In the genomic region with DNA sequence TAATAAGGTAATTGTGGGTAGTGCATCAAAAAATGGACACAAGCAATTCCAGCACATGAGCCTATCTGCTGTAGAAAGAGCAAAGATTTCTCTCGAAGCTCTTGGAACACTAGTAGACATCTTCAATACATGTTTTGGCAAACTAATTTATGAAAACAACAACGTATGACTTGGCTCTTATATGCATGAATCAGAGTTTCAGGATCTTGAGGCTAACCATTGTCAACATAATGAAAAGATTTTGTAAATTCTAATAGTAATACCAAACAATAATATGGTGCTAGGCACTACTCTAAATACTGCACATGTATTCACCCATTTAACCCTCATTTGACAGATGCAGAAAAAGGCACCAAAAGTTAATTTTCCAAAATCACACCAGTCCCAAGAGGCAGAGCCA, we compare ENCODE assay signal across 27 cellular contexts.
"Had no signal": no experiment of that assay in that cellular context is flagged by ENCODE, and none has a peak within 500 bp of the region (broad histone marks: within the 10 kb centered on the region; RNA-seq: fewer than 3 reads in every experiment).

No MANE protein-coding gene starts in this region.

- H3K79me2 ChIP-seq: parathyroid adenoma had no signal

- H3K4me3 ChIP-seq: coronary artery, lower lobe of right lung, mucosa of descending colon, right lobe of liver, smooth muscle cell, testis, tibial artery had no signal

- H3K9me3 ChIP-seq: lower lobe of right lung, mucosa of descending colon, neutrophil, right lobe of liver, testis, tibial artery had no signal

- H3K36me3 Mint-ChIP-seq: immature natural killer cell; memory B cell; mesothelial cell of epicardium; naive B cell; natural killer cell treated with Interleukin-12 subunit alpha and Interleukin-12 subunit beta and Interleukin-15 and Interleukin-18, amount 100 ng/mL, for 72 hours; stimulated activated memory B cell treated with anti-CD40 and anti-IgM and Interleukin-4, amounts not matched to agents 10 μg/mL and 1 μg/mL and 100 μg/mL, for 72 hours; type B pancreatic cell had no signal

- H3K36me3 ChIP-seq: lower lobe of right lung, neutrophil, right lobe of liver, tibial artery had no signal

- H3K4me3 Mint-ChIP-seq: immature natural killer cell; memory B cell; mesothelial cell of epicardium; naive B cell; natural killer cell treated with Interleukin-12 subunit alpha and Interleukin-12 subunit beta and Interleukin-15 and Interleukin-18, amount 100 ng/mL, for 72 hours; neural crest cell; stimulated activated memory B cell treated with anti-CD40 and anti-IgM and Interleukin-4, amounts not matched to agents 10 μg/mL and 1 μg/mL and 100 μg/mL, for 72 hours; type B pancreatic cell had no signal

- H3K4me1 Mint-ChIP-seq: immature natural killer cell; memory B cell; naive B cell; neural crest cell; stimulated activated memory B cell treated with anti-CD40 and anti-IgM and Interleukin-4, amounts not matched to agents 10 μg/mL and 1 μg/mL and 100 μg/mL, for 72 hours had no signal

- H2AFZ ChIP-seq: parathyroid adenoma had no signal

- H3K27ac ChIP-seq: coronary artery, lower lobe of right lung, neutrophil, parathyroid adenoma, right lobe of liver, testis, tibial artery had no signal

- H3K9ac ChIP-seq: parathyroid adenoma had no signal

- H3K27me3 ChIP-seq: neutrophil, right lobe of liver, testis, tibial artery had no signal

- H3K4me2 ChIP-seq: smooth muscle cell had no signal

- H3K27ac Mint-ChIP-seq: immature natural killer cell; memory B cell; mesothelial cell of epicardium; naive B cell; natural killer cell treated with Interleukin-12 subunit alpha and Interleukin-12 subunit beta and Interleukin-15 and Interleukin-18, amount 100 ng/mL, for 72 hours; progenitor cell of endocrine pancreas; stimulated activated memory B cell treated with anti-CD40 and anti-IgM and Interleukin-4, amounts not matched to agents 10 μg/mL and 1 μg/mL and 100 μg/mL, for 72 hours; type B pancreatic cell had no signal

- DNase-seq: dermis blood vessel endothelial cell; effector memory CD4-positive, alpha-beta T cell; hypothalamus; immature natural killer cell; islet precursor cell; left ventricle myocardium superior; lower lobe of right lung; mucosa of descending colon; naive B cell; right lobe of liver; stimulated activated CD4-positive, alpha-beta T cell treated with anti-CD3 and anti-CD28 coated beads, Interleukin-2, amount 100 ng/mL, for 24 hours; stimulated activated CD4-positive, alpha-beta T cell treated with anti-CD3 and anti-CD28 coated beads, Interleukin-4, amount 100 ng/mL, for 4 hours; stimulated activated naive CD8-positive, alpha-beta T cell treated with anti-CD3 and anti-CD28 coated beads, Interleukin-15, Interleukin-2, amounts not matched to agents 100 U/mL and 50 U/mL, for 24 hours; substantia nigra; testis; tibial artery had no signal

- H3K27me3 Mint-ChIP-seq: memory B cell; natural killer cell treated with Interleukin-12 subunit alpha and Interleukin-12 subunit beta and Interleukin-15 and Interleukin-18, amount 100 ng/mL, for 72 hours; progenitor cell of endocrine pancreas; stimulated activated memory B cell treated with anti-CD40 and anti-IgM and Interleukin-4, amounts not matched to agents 10 μg/mL and 1 μg/mL and 100 μg/mL, for 72 hours; type B pancreatic cell had no signal

- H3K9me3 Mint-ChIP-seq: immature natural killer cell; mesothelial cell of epicardium; naive B cell; natural killer cell treated with Interleukin-12 subunit alpha and Interleukin-12 subunit beta and Interleukin-15 and Interleukin-18, amount 100 ng/mL, for 72 hours; neural crest cell; stimulated activated memory B cell treated with anti-CD40 and anti-IgM and Interleukin-4, amounts not matched to agents 10 μg/mL and 1 μg/mL and 100 μg/mL, for 72 hours; type B pancreatic cell had no signal

- H3K4me1 ChIP-seq: lower lobe of right lung, parathyroid adenoma, testis, tibial artery had no signal
